In genomic region chr15:62879770-62880169, GRCh38 we compare ENCODE assay signal across 18 cellular contexts.
A peak's percentile ranks its signal among the peaks of the same experiment; 100 is the strongest.
DNase-seq lines count a peak whose midpoint lies in the region; ATAC-seq and TF ChIP-seq lines count a peak whose summit lies in the region.
"Had no signal": no experiment of that assay in that cellular context is flagged by ENCODE, and none has a peak within 500 bp of the region (broad histone marks: within the 10 kb centered on the region; RNA-seq: fewer than 3 reads in every experiment).

No MANE protein-coding gene starts in this region.

- DNase-seq in NCI-H82 (lab: John Stamatoyannopoulos, UW) (peak; percentile 32), NCI-H82 treated with DMSO at 0.1 percent for 48 hours (lab: John Stamatoyannopoulos, UW; ENCODE audit: unreplicated experiment) (no peak), glomerular endothelial cell (ENCODE audit: extremely low read depth, low read depth, low spot score) (peak; percentile 54), sigmoid colon (no peak), HEK293T (ENCODE audit: extremely low spot score) (no peak), activated gamma-delta T cell (lab: John Stamatoyannopoulos, UW) (no peak)
- DNase-seq in stimulated activated CD8-positive, alpha-beta memory T cell treated with anti-CD3 and anti-CD28 coated beads, Interleukin-4, amount 100 ng/mL, for 48 hours = no peak
- DNase-seq: activated CD4-positive, alpha-beta T cell treated with anti-CD3 and anti-CD28 coated beads, Interleukin-2, amount 50 U/mL, for 4 hours; activated T-cell treated with anti-CD3 and anti-CD28 coated beads, Interleukin-2, amount 50 U/mL, for 24 hours; DMS153; Kasumi-1; NCI-H1105 treated with DMSO at 0.1 percent for 48 hours; NCI-H748 treated with DMSO at 0.1 percent for 48 hours had no signal

- TF ChIP-seq CTCF in sigmoid colon (IDR thresholded peaks at IDR 0.05) = no peak

- no peak for TF ChIP-seq POLR2A in sigmoid colon (IDR thresholded peaks at IDR 0.05)

- H3K27ac ChIP-seq in sigmoid colon = peak overlapping the region; percentile 59 to 93 (median 88)
- H3K27ac ChIP-seq: 22Rv1, C4-2B, skin epidermis, suprapubic skin had no signal

- H3K27me3 ChIP-seq in sigmoid colon = no peaks in the 10 kb centered on the region
- H3K27me3 ChIP-seq: suprapubic skin had no signal

- intact Hi-C loops in sigmoid colon (cut with DNase I) = loop anchor here (5.0 kb wide), 1 partner anchor 163 kb away; the partner anchor contains the start of gene TPM1

- H3K36me3 ChIP-seq in sigmoid colon = no peaks in the 10 kb centered on the region
- H3K36me3 ChIP-seq: suprapubic skin had no signal

- POLR2A ChIA-PET in HEK293T (lab: Yijun Ruan, JAX) = no interaction called here

- H3K4me3 ChIP-seq in sigmoid colon = peak overlapping the region in 3 of 4 donors; percentile 19 to 39 (median 22)
- H3K4me3 ChIP-seq: skin epidermis, suprapubic skin had no signal

- ATAC-seq in SK-N-SH treated with all-trans-retinoic acid at 6 μM for 48 hours = peak; percentile 6

- no peak for TF ChIP-seq EP300 in sigmoid colon (IDR thresholded peaks at IDR 0.05)

- no peaks in the 10 kb centered on the region for H3K9me3 ChIP-seq in sigmoid colon
- H3K9me3 ChIP-seq: suprapubic skin had no signal

- CTCF ChIA-PET in HEK293T (lab: Yijun Ruan, JAX) = no interaction called here

- H3K4me1 ChIP-seq in sigmoid colon = peaks cover 0 to 92% (median 62%) of the 10 kb centered on the region in 4 donors

- WGBS in sigmoid colon, 2 donors = 52 to 87% methylated on average over 8 of the region's 8 CpGs

TF ChIP-seq in SK-N-SH treated with all-trans-retinoic acid at 6 μM for 48 hours, 23 proteins besides CTCF, POLR2A, EP300 and RAD21:
- TF ChIP-seq PPARA (CRISPR knock-in tag; IDR thresholded peaks at IDR 0.05; ENCODE audit: borderline replicate concordance) (no peak), ZNF565 (CRISPR knock-in tag; conservative IDR thresholded peaks at IDR 0.05; ENCODE audit: low read depth) (no peak), GLIS3 (CRISPR knock-in tag; IDR thresholded peaks at IDR 0.05) (no peak), RARB (CRISPR knock-in tag; IDR thresholded peaks at IDR 0.05) (no peak), BACH2 (CRISPR knock-in tag; IDR thresholded peaks at IDR 0.05; ENCODE audit: borderline replicate concordance) (no peak), SNAI2 (CRISPR knock-in tag; IDR thresholded peaks at IDR 0.05) (no peak), ZC3H10 (CRISPR knock-in tag; IDR thresholded peaks at IDR 0.05) (no peak)
- TF ChIP-seq, protein P1, sequence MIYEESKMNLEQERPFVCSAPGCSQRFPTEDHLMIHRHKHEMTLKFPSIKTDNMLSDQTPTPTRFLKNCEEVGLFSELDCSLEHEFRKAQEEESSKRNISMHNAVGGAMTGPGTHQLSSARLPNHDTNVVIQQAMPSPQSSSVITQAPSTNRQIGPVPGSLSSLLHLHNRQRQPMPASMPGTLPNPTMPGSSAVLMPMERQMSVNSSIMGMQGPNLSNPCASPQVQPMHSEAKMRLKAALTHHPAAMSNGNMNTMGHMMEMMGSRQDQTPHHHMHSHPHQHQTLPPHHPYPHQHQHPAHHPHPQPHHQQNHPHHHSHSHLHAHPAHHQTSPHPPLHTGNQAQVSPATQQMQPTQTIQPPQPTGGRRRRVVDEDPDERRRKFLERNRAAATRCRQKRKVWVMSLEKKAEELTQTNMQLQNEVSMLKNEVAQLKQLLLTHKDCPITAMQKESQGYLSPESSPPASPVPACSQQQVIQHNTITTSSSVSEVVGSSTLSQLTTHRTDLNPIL (CRISPR knock-in tag; IDR thresholded peaks at IDR 0.05; ENCODE audit: low read depth) = no peak
- TF ChIP-seq, protein P2, sequence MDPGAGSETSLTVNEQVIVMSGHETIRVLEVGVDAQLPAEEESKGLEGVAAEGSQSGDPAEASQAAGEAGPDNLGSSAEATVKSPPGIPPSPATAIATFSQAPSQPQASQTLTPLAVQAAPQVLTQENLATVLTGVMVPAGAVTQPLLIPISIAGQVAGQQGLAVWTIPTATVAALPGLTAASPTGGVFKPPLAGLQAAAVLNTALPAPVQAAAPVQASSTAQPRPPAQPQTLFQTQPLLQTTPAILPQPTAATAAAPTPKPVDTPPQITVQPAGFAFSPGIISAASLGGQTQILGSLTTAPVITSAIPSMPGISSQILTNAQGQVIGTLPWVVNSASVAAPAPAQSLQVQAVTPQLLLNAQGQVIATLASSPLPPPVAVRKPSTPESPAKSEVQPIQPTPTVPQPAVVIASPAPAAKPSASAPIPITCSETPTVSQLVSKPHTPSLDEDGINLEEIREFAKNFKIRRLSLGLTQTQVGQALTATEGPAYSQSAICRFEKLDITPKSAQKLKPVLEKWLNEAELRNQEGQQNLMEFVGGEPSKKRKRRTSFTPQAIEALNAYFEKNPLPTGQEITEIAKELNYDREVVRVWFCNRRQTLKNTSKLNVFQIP (CRISPR knock-in tag; IDR thresholded peaks at IDR 0.05; ENCODE audit: borderline replicate concordance, low read depth) = no peak

TF ChIP-seq in HEK293T, 16 proteins besides CTCF, POLR2A, EP300 and RAD21:
- TF ChIP-seq HDGF (IDR thresholded peaks at IDR 0.05; ENCODE audit: borderline replicate concordance) (no peak), SP1 (IDR thresholded peaks at IDR 0.05) (no peak), NFRKB (IDR thresholded peaks at IDR 0.05) (no peak), BHLHE40 (IDR thresholded peaks at IDR 0.05; ENCODE audit: borderline replicate concordance) (no peak), L3MBTL2 (conservative IDR thresholded peaks at IDR 0.05) (no peak)

Comparison
In these comparisons a context has a peak if more than half of its experiments do, and no peak if none do; other contexts are left out.
1. DNase-seq: peak in NCI-H82 (single experiment) and glomerular endothelial cell (single experiment); none in NCI-H82 treated with DMSO at 0.1 percent for 48 hours (single experiment), sigmoid colon (single experiment), HEK293T (single experiment), stimulated activated CD8-positive, alpha-beta memory T cell treated with anti-CD3 and anti-CD28 coated beads, Interleukin-4, amount 100 ng/mL, for 48 hours (single experiment) and activated gamma-delta T cell (single experiment).